8 cellular contexts compared by ENCODE assay signal in the genomic region with DNA sequence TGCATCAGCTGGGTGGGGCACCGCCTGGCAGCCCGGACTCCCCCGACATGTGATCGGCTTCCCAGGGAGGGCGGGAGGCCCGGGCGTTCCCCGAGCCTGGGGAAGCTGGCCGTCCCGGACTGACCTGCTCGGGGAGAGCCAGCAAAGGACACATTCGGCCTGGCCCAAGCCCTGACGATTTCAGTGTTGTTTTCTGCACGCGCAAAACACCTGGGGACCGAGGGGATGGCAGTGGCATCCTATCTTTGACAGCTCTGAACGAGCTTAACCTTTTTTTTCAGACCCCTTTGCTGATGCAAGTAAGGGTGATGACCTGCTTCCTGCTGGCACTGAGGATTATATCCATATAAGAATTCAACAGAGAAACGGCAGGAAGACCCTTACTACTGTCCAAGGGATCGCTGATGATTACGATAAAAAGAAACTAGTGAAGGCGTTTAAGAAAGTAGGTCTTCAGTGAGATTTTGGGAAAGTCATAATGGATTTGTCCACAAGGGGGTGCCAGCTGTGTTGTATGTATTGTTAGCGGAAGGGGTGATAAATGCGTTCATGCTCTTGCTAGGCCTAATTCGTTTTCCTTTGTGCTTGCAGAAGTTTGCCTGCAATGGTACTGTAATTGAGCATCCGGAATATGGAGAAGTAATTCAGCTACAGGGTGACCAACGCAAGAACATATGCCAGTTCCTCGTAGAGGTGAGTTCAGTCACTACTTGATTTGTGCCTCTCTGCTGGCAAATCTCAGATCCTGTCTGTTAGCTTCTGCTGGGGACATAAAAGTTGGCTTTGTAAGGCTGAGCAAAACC. TPM values are rescaled to one million over a fixed set of nuclear protein-coding genes. Genes with fewer than 3 reads are reported as not detected.
DNase-seq lines count a peak whose midpoint lies in the region; TF ChIP-seq lines count a peak whose summit lies in the region.

No MANE protein-coding gene starts in this region.

- H3K4me3 ChIP-seq in fibroblast of mammary gland (ENCODE audit: control insufficient read depth, low read depth, low read length) (peak overlapping the region; percentile 98), ovary (peak overlapping the region; percentile 95)

- H3K4me1 ChIP-seq in ovary (ENCODE audit: insufficient read depth), result no peaks in the 10 kb centered on the region

- TF ChIP-seq EP300 in ovary (IDR thresholded peaks at IDR 0.05), result no peak

- H3K27me3 ChIP-seq in ovary, result no peaks in the 10 kb centered on the region

- TF ChIP-seq CTCF in fibroblast of mammary gland (conservative IDR thresholded peaks at IDR 0.05; ENCODE audit: control insufficient read depth, insufficient read depth, low read depth, low read length) (peak; percentile 64), ovary (IDR thresholded peaks at IDR 0.05) (peak; percentile 29 to 65 (median 59))

- intact Hi-C loops in ovary (cut with DNase I), result no loop called here

- no peaks in the 10 kb centered on the region for H3K36me3 ChIP-seq in ovary

- peak overlapping the region; percentile 97 to 99 for H3K27ac ChIP-seq in ovary

- TF ChIP-seq POLR2A in ovary (IDR thresholded peaks at IDR 0.05), result no peak

- no peaks in the 10 kb centered on the region for H3K9me3 ChIP-seq in ovary

- DNase-seq in activated CD8-positive, alpha-beta memory T cell treated with anti-CD3 and anti-CD28 coated beads for 24 hours, result peak; percentile 73
- DNase-seq in activated CD8-positive, alpha-beta memory T cell treated with anti-CD3 and anti-CD28 coated beads, Interleukin-2, amount 50 U/mL, for 48 hours, result no peak
- DNase-seq in NCI-H226 (peak; percentile 45), fibroblast of mammary gland (ENCODE audit: low read depth) (peak; percentile 71), ovary (peak in 1 of 5 donors; percentile 44), middle frontal gyrus (ENCODE audit: extremely low spot score, low spot score) (no peak), NCI-H128 (lab: John Stamatoyannopoulos, UW; ENCODE audit: unreplicated experiment) (no peak)
- peak; percentile 55 to 57 for DNase-seq in activated T-cell treated with anti-CD3 and anti-CD28 coated beads, Interleukin-2, amount 50 U/mL, for 48 hours

- WGBS in ovary, 3 donors, result 2 to 3% (median 3%) methylated on average over 26 to 27 of the region's 27 CpGs

RNA-seq across cellular contexts. Expression of gene EIF1, which starts 1.0 kb away (rescaled TPM):
- 1,000 to 10,000 TPM in 1 of 7 donors, 100 to 1,000 TPM in 6; 270 to 1,292 (median 813) TPM for total RNA-seq in ovary
- 1,000 to 10,000 TPM in 1 of 2 donors, 100 to 1,000 TPM in 1; 641 to 1,340 TPM for polyA plus RNA-seq in ovary

RNA-seq across cellular contexts. Expression of gene GAST, which starts 22.4 kb away (rescaled TPM):
- total RNA-seq in ovary, result not detected
- not detected for polyA plus RNA-seq in ovary

RNA-seq across cellular contexts. Expression of gene HAP1, which starts 44.7 kb away (rescaled TPM):
- total RNA-seq in ovary, result 1 to 10 TPM in 2 of 7 donors, under 1 TPM in 5; 0.12 to 1.5 (median 0.56) TPM
- polyA plus RNA-seq in ovary, result under 1 TPM; 0.17 to 0.85 TPM

Comparison
In these comparisons a context has a peak if more than half of its experiments do, and no peak if none do; other contexts are left out.
1. DNase-seq: peak in activated CD8-positive, alpha-beta memory T cell treated with anti-CD3 and anti-CD28 coated beads for 24 hours (single experiment), NCI-H226 (single experiment), activated T-cell treated with anti-CD3 and anti-CD28 coated beads, Interleukin-2, amount 50 U/mL, for 48 hours (2 of 2) and fibroblast of mammary gland (single experiment); none in activated CD8-positive, alpha-beta memory T cell treated with anti-CD3 and anti-CD28 coated beads, Interleukin-2, amount 50 U/mL, for 48 hours (single experiment), middle frontal gyrus (single experiment) and NCI-H128 (single experiment).